ENCODE assay signal across 8 cellular contexts in the genomic region with DNA sequence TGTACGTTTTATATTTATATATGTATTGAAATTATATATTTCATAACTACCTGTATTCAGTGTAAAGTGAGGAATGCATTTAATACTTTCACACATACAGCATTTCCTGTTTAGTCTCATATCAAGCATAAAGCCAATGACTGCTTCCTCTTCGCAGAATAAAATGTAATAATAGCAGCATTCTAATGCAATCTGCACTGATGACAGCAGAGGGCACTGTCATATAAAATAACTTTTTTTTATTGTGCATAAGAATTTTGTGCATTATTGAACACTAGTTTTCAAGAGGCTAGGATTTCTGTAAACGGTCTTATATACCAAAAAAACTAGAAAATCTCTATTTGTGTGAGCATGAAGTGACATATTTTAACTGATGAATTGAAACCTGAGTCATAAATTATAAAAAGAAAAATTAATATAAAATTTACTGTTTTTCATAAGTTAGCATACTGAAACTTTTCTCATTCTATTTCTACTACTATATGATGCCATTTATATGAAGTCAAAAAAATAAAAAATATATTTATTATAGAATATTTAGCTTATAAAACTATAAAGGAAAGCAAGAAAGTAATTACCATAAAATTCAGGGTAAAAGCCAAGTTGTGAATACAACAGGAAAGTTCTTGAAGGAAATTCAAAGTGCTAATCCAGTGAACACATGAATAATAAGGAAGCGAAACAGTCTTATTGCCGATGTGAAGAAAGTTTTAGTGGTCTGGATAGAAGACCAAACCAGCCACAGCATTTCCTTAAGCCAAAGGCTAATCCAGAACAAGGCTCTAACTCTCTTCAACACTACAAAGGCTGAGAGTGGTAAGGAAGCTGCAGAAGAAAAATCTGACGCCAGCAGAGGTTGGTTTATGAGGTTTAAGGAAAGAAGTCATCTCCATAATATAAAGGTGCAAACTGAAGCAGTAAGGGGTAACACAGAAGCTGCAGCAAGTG. TPM values are rescaled to one million over a fixed set of nuclear protein-coding genes. Genes with fewer than 3 reads are reported as not detected.
DNase-seq lines count a peak whose midpoint lies in the region; ATAC-seq and TF ChIP-seq lines count a peak whose summit lies in the region.

No MANE protein-coding gene starts in this region.

- H3K4me3 Mint-ChIP-seq in chondrocyte (ENCODE audit: unreplicated experiment) = no peak overlapping the region

- peak; percentile 0 to 25 for DNase-seq in NCI-H2081 (lab: John Stamatoyannopoulos, UW)
- DNase-seq in NCI-H2081 treated with DMSO at 0.1 percent for 48 hours (lab: John Stamatoyannopoulos, UW) = no peak
- DNase-seq in LHCN-M2 (ENCODE audit: low read depth) = peak; percentile 54
- DNase-seq in T-helper 1 cell = peak in 3 of 5 donors; percentile 10 to 49 (median 30)
- DNase-seq in chondrocyte (ENCODE audit: low spot score) = no peak
- no peak for DNase-seq in lung (ENCODE audit: low spot score)
- DNase-seq in testis = peak; percentile 57

- H3K4me1 Mint-ChIP-seq in chondrocyte (ENCODE audit: low read depth) = peaks cover 24% of the 10 kb centered on the region

- ATAC-seq in GM21723 (IDR thresholded peaks at IDR 0.05; ENCODE audit: unreplicated experiment) (peak; percentile 83), lung (ENCODE audit: insufficient read depth, low FRiP score) (peak; percentile 29)

- H3K27ac ChIP-seq in lung (ENCODE audit: low read depth in 1 of 2, low read length in 1 of 2) (no peak overlapping the region), testis (no peak overlapping the region)

- H3K36me3 ChIP-seq in lung (ENCODE audit: control insufficient read depth in 2 of 2, insufficient read depth in 2 of 2, low read length in 2 of 2) (peaks cover 3 to 4% of the 10 kb centered on the region in 2 donors), testis (ENCODE audit: low read depth, missing control alignments) (no peaks in the 10 kb centered on the region)

- WGBS in lung, 2 donors = 33 to 40% methylated on average over 6 of the region's 6 CpGs
- WGBS in testis, 2 donors = 59 to 64% methylated on average over 6 of the region's 6 CpGs

- peaks cover 18% of the 10 kb centered on the region for H3K36me3 Mint-ChIP-seq in chondrocyte (ENCODE audit: low read depth)

- H3K4me3 ChIP-seq in lung (no peak overlapping the region), testis (no peak overlapping the region)

- peaks cover 10% of the 10 kb centered on the region for H3K9me3 Mint-ChIP-seq in chondrocyte (ENCODE audit: low read depth)

- H3K27me3 Mint-ChIP-seq in chondrocyte (ENCODE audit: low read depth) = no peaks in the 10 kb centered on the region

- no peaks in the 10 kb centered on the region for H3K9me3 ChIP-seq in lung (ENCODE audit: control insufficient read depth in 2 of 2, insufficient read depth in 1 of 2, low read length in 1 of 2)
- no peaks in the 10 kb centered on the region for H3K9me3 ChIP-seq in testis

- no peaks in the 10 kb centered on the region for H3K27me3 ChIP-seq in lung (ENCODE audit: control insufficient read depth, insufficient read depth)
- H3K27me3 ChIP-seq in testis = no peaks in the 10 kb centered on the region

- H3K27ac Mint-ChIP-seq in chondrocyte (ENCODE audit: unreplicated experiment) = no peak overlapping the region

- no peak for TF ChIP-seq POLR2A in testis (IDR thresholded peaks at IDR 0.05)

- intact Hi-C loops in testis (cut with DNase I; ENCODE audit: low total_unique reads) = no loop called here

- H3K4me1 ChIP-seq in lung (ENCODE audit: control insufficient read depth in 2 of 2, insufficient read depth in 2 of 2, low read length in 2 of 2) (peaks cover 2 to 5% of the 10 kb centered on the region in 2 donors), testis (peaks cover 6% of the 10 kb centered on the region)

- peak; percentile 93 for TF ChIP-seq CTCF in chondrocyte (IDR thresholded peaks at IDR 0.05)
- TF ChIP-seq CTCF in lung (IDR thresholded peaks at IDR 0.05; ENCODE audit: control extremely low read depth, extremely low read depth) = peak; percentile 58
- TF ChIP-seq CTCF in testis (IDR thresholded peaks at IDR 0.05) = peak; percentile 38 to 61 (median 58)

RNA-seq across cellular contexts. Expression of a gene that starts 36.3 kb away (rescaled TPM):
- 45.0 and 52.5 TPM in 2 replicates for total RNA-seq in LHCN-M2 (2014; rRNA removed)
- 20.0 TPM for polyA plus RNA-seq in LHCN-M2 (2012)
- 48.1 to 62.8 TPM (median 49.4 TPM) in 3 replicates for total RNA-seq in chondrocyte
- total RNA-seq in lung = 10 to 100 TPM; 38.9 to 89.4 TPM
- 10 to 100 TPM; 30.4 to 30.9 TPM for polyA plus RNA-seq in lung
- total RNA-seq in testis = 10 to 100 TPM; 52.7 to 66.3 TPM
- 55.8 TPM for polyA plus RNA-seq in testis (ENCODE audit: insufficient read depth, low read depth, low replicate concordance)

RNA-seq across cellular contexts. Expression of a gene that starts 40.4 kb away (rescaled TPM):
- 91.6 and 97.8 TPM in 2 replicates for total RNA-seq in LHCN-M2 (2014; rRNA removed)
- 36.2 TPM for polyA plus RNA-seq in LHCN-M2 (2012)
- 35.7 to 47.4 TPM (median 40.4 TPM) in 3 replicates for total RNA-seq in chondrocyte
- 100 to 1,000 TPM in 1 of 2 donors, 10 to 100 TPM in 1; 86.7 to 119 TPM for total RNA-seq in lung
- polyA plus RNA-seq in lung = 10 to 100 TPM; 56.5 to 76.2 TPM
- 10 to 100 TPM; 34.9 to 37.6 TPM for total RNA-seq in testis
- polyA plus RNA-seq in testis (ENCODE audit: insufficient read depth, low read depth, low replicate concordance) = 30.9 TPM

Comparison
In these comparisons a context has a peak if more than half of its experiments do, and no peak if none do; other contexts are left out.
1. DNase-seq: peak in NCI-H2081 (2 of 2), LHCN-M2 (single experiment), T-helper 1 cell (3 of 5) and testis (single experiment); none in NCI-H2081 treated with DMSO at 0.1 percent for 48 hours (single experiment), chondrocyte (single experiment) and lung (single experiment).
2. Peak in every context shown above with its lines, with median percentiles within 50 percentile points of each other: CTCF ChIP-seq.